ENCODE assay signal across 20 cellular contexts in the genomic region with DNA sequence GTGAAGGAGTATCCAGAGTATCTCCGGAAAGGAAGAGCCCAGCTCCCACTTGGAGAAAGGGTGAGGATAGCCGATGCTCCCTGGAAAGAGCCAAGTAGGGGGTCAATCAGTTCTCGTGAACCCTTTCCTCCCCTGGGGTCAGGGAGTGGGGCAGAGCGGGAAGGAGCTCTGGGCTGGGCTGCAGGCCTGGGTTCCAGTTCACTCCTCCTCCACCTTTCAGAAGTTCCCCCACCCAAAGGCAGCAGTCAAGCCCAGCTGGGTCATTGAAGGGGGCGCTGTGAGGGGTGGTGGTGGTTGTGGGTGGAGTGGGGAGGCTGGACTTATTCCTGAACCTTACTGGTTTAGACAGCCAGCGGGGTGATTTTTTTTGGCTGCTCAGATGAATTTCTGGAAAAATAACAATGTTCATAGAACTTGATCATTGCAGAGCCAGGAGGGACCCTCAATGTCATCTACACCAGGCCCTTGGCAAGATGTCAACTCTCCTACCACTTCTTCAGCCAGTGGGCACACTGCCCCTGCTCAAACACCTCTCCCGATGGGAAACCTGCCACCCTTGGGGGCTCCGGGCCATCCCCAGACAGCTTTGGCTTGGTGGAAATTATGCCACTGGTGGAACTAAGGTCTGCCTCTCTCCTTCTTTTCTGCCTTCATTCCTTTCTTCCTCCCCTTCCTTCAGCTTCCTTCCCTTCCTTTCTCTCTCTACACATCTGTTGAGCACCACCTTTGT.
"Had no signal": no experiment of that assay in that cellular context is flagged by ENCODE, and none has a peak within 500 bp of the region (broad histone marks: within the 10 kb centered on the region; RNA-seq: fewer than 3 reads in every experiment).

No MANE protein-coding gene starts in this region.

- DNase-seq: activated CD4-positive, alpha-beta memory T cell treated with anti-CD3 and anti-CD28 coated beads, Interleukin-2, amount 10 ng/mL, durations not matched to agents 7 days and 5 days; activated CD4-positive, alpha-beta T cell treated with anti-CD3 and anti-CD28 coated beads, Interleukin-2, amount 10 ng/mL, durations not matched to agents 7 days and 5 days; activated CD4-positive, CD25-positive, alpha-beta regulatory T cell; activated gamma-delta T cell; activated naive CD4-positive, alpha-beta T cell treated with anti-CD3 and anti-CD28 coated beads for 36 hours; activated T-cell treated with anti-CD3 and anti-CD28 coated beads for 4 hours; activated T-cell treated with anti-CD3 and anti-CD28 coated beads, Interleukin-2, amount 50 U/mL, for 48 hours; amygdala; brain microvascular endothelial cell; KG1; NCI-H1048; NCI-H1930; NCI-H2171 treated with DMSO at 0.1 percent for 48 hours; NCI-H226; NCI-H526; PC-9; SIG-M5; T-helper 1 cell had no signal

- H3K4me2 ChIP-seq: PC-9 had no signal

- H2AFZ ChIP-seq: PC-9 had no signal

- H3K27ac ChIP-seq: brain microvascular endothelial cell, cardiac muscle cell, PC-9, VCaP had no signal

- H3K36me3 ChIP-seq: brain microvascular endothelial cell, cardiac muscle cell had no signal

- H3K27me3 ChIP-seq: brain microvascular endothelial cell had no signal

- H3K4me3 ChIP-seq: cardiac muscle cell, PC-9 had no signal
